9 cellular contexts compared by ENCODE assay signal in genomic region chr10:85548038-85548437, GRCh38.
A peak's percentile ranks its signal among the peaks of the same experiment; 100 is the strongest.
DNase-seq lines count a peak whose midpoint lies in the region; ATAC-seq, FAIRE-seq and TF ChIP-seq lines count a peak whose summit lies in the region.
"Had no signal": no experiment of that assay in that cellular context is flagged by ENCODE, and none has a peak within 500 bp of the region (broad histone marks: within the 10 kb centered on the region; RNA-seq: fewer than 3 reads in every experiment).

No MANE protein-coding gene starts in this region.

- peak; percentile 73 for FAIRE-seq in endothelial cell of umbilical vein (lab: Jason Lieb, UNC)

- ATAC-seq in GM21526 (IDR thresholded peaks at IDR 0.05; ENCODE audit: low FRiP score, unreplicated experiment) = peak; percentile 86

- H3K27ac ChIP-seq in RWPE1 (no peak overlapping the region), endothelial cell of umbilical vein (ENCODE audit: insufficient read depth, low read depth, low read length) (no peak overlapping the region)

- intact Hi-C loops in endothelial cell of umbilical vein (cut with micrococcal nuclease) = loop anchor here (1.0 to 5.0 kb wide), 3 partner anchors 94 to 1039 kb away; no protein-coding TSS in a partner anchor

- no peaks in the 10 kb centered on the region for H3K36me3 ChIP-seq in endothelial cell of umbilical vein (ENCODE audit: control insufficient read depth in 2 of 2, extremely low read depth in 1 of 2, insufficient read depth in 2 of 2, low read length in 2 of 2)

- H2AFZ ChIP-seq in endothelial cell of umbilical vein (ENCODE audit: low read depth, low read length) = no peak overlapping the region

- TF ChIP-seq CTCF in RWPE1 (conservative IDR thresholded peaks at IDR 0.05; ENCODE audit: low read depth) (peak; percentile 51), endothelial cell of umbilical vein (IDR thresholded peaks at IDR 0.05; ENCODE audit: extremely low read depth in 1 of 2, insufficient read depth in 1 of 2, low read depth in 1 of 2, low read length in 2 of 2) (peak; percentile 20 to 35)

- DNase-seq in NCI-H1417 (lab: John Stamatoyannopoulos, UW) (peak; percentile 11 to 63 (median 24)), NCI-H1417 treated with DMSO at 0.1 percent for 48 hours (lab: John Stamatoyannopoulos, UW) (no peak), HS-5 (ENCODE audit: low read depth) (peak; percentile 20), RWPE1 (ENCODE audit: low spot score) (peak; percentile 84), endothelial cell of umbilical vein (ENCODE audit: low read depth, low spot score) (peak; percentile 9), nucleus accumbens (lab: John Stamatoyannopoulos, UW) (peak in 43 of 56 donors; percentile 2 to 77 (median 34))
- DNase-seq in activated CD4-positive, CD25-positive, alpha-beta regulatory T cell treated with anti-CD3 and anti-CD28 coated beads, Interleukin-2, amount 50 U/mL, for 72 hours = no peak
- DNase-seq: right cardiac atrium had no signal

- H3K9me3 ChIP-seq in endothelial cell of umbilical vein (replicated peaks; ENCODE audit: control insufficient read depth, insufficient read depth, low read length) = no peaks in the 10 kb centered on the region

- no peak overlapping the region for H3K9ac ChIP-seq in endothelial cell of umbilical vein (replicated peaks; ENCODE audit: extremely low read depth, insufficient read depth, low read length)

- no TSS peak for BruUV-seq in endothelial cell of umbilical vein (replicated peaks; lab: Mats Ljungman, UMichigan)

- H3K27me3 ChIP-seq in endothelial cell of umbilical vein (ENCODE audit: control insufficient read depth in 2 of 2, insufficient read depth in 2 of 2, low read length in 2 of 2) = no peaks in the 10 kb centered on the region

- POLR2A ChIA-PET in RWPE1 (lab: Yijun Ruan, JAX; ENCODE audit: low non-redundant PET) (no interaction called here), endothelial cell of umbilical vein (lab: Charles Lee) (no interaction called here)

- H4K20me1 ChIP-seq in endothelial cell of umbilical vein (replicated peaks; ENCODE audit: control insufficient read depth, extremely low read depth, insufficient read depth, low read length) = no peaks in the 10 kb centered on the region

- no peak overlapping the region for H3K4me3 ChIP-seq in endothelial cell of umbilical vein (replicated peaks in 1 of 3; ENCODE audit: insufficient read depth in 1 of 3, low read depth in 1 of 3, low read length in 3 of 3)

- H3K4me2 ChIP-seq in endothelial cell of umbilical vein (ENCODE audit: insufficient read depth, low read length) = no peak overlapping the region

- no peaks in the 10 kb centered on the region for H3K79me2 ChIP-seq in endothelial cell of umbilical vein (ENCODE audit: control insufficient read depth, insufficient read depth, low read length)

- dilution Hi-C loops in endothelial cell of umbilical vein (cut with MboI; ENCODE audit: extremely low pct_ligation_motif_present, low sequenced_read_pairs) = no loop called here

- no peaks in the 10 kb centered on the region for H3K9me1 ChIP-seq in endothelial cell of umbilical vein (replicated peaks; ENCODE audit: control insufficient read depth, extremely low read depth, insufficient read depth, low read length)

- no peak for TF ChIP-seq POLR2A in endothelial cell of umbilical vein (IDR thresholded peaks at IDR 0.05; ENCODE audit: low read depth, low read length)

- CTCF ChIA-PET in RWPE1 (lab: Yijun Ruan, JAX) = interaction anchor here (0.7 kb wide), 1 partner anchor 395 kb away, joined by 4 read pairs; no protein-coding TSS in a partner anchor
- CTCF ChIA-PET in endothelial cell of umbilical vein (lab: Charles Lee) = no interaction called here

- H3K4me1 ChIP-seq in endothelial cell of umbilical vein (ENCODE audit: control insufficient read depth, extremely low read depth, insufficient read depth, low read length) = no peaks in the 10 kb centered on the region

TF ChIP-seq in endothelial cell of umbilical vein, 7 proteins besides CTCF, POLR2A, EP300 and RAD21:
- TF ChIP-seq POLR2AphosphoS5 (IDR thresholded peaks at IDR 0.05; ENCODE audit: insufficient read depth, low read depth, low read length) = no peak
- no peak for TF ChIP-seq EZH2 (IDR thresholded peaks at IDR 0.05; ENCODE audit: borderline replicate concordance, low read depth, low read length, severe bottlenecking)
- no peak for TF ChIP-seq GATA2 (IDR thresholded peaks at IDR 0.05; ENCODE audit: insufficient read depth, insufficient read length, low read depth, low read length)
- no peak for TF ChIP-seq JUN (IDR thresholded peaks at IDR 0.05; ENCODE audit: borderline replicate concordance, insufficient read depth, insufficient read length, low read depth)
- TF ChIP-seq MAX (IDR thresholded peaks at IDR 0.05; ENCODE audit: insufficient read depth, insufficient read length) = no peak
- TF ChIP-seq MYC (IDR thresholded peaks at IDR 0.05; ENCODE audit: low read depth, low read length) = no peak
- TF ChIP-seq FOS (IDR thresholded peaks at IDR 0.05; ENCODE audit: borderline replicate concordance, insufficient read depth, low read length) = no peak
TF ChIP-seq in endothelial cell of umbilical vein: peak in this region for 0.

Comparison
In these comparisons a context has a peak if more than half of its experiments do, and no peak if none do; other contexts are left out.
1. DNase-seq: peak in NCI-H1417 (3 of 3), HS-5 (single experiment), RWPE1 (single experiment), endothelial cell of umbilical vein (single experiment) and nucleus accumbens (43 of 56); none in NCI-H1417 treated with DMSO at 0.1 percent for 48 hours (single experiment) and activated CD4-positive, CD25-positive, alpha-beta regulatory T cell treated with anti-CD3 and anti-CD28 coated beads, Interleukin-2, amount 50 U/mL, for 72 hours (single experiment).